Comparison of ENCODE assay signal across 8 cellular contexts in the genomic region with DNA sequence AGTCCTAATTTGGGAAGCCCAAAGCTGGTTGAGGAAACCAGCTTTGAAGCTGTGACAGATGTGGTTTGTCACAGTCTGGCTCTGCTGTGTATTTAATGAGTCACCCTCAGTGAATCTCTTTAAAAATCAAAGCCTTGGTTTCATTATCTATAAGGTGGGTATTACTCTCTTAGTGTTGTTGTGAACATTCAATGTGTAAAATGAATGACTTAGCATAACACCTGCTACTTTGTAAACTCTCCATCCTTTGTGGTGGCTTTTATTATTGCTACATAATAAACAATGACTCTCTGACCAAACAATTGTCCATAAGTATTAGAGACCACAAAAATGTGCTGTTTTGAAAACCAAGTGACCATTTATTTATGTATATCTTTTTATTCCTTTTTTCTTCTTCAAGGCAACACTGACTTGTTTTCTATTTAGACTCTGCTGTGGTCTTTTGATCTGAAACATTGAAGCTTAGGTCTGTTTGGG. TPM values are rescaled to one million over a fixed set of nuclear protein-coding genes. Genes with fewer than 3 reads are reported as not detected.
DNase-seq lines count a peak whose midpoint lies in the region; ATAC-seq and TF ChIP-seq lines count a peak whose summit lies in the region.

No MANE protein-coding gene starts in this region.

- no TSS peak for BruUV-seq in A673 (replicated peaks; lab: Mats Ljungman, UMichigan)

- POLR2A ChIA-PET in A673 (lab: Charles Lee; ENCODE audit: low non-redundant PET) = no interaction called here

- no peak overlapping the region for H3K27ac ChIP-seq in A673 (ENCODE audit: low read depth, low read length, poor library complexity, severe bottlenecking)

- DNase-seq in A673 (ENCODE audit: low spot score) = peak; percentile 55
- peak; percentile 11 to 12 for DNase-seq in Kasumi-1 (lab: John Stamatoyannopoulos, UW)
- peak; percentile 28 for DNase-seq in choroid plexus epithelial cell (ENCODE audit: low read depth)
- DNase-seq in H7 = no peak
- no peak for DNase-seq in glomerular visceral epithelial cell (ENCODE audit: extremely low spot score)
- no peak for DNase-seq in stimulated activated CD8-positive, alpha-beta memory T cell treated with anti-CD3 and anti-CD28 coated beads, Interleukin-4, amount 100 ng/mL, for 48 hours
- no peak for DNase-seq in activated effector memory CD4-positive, alpha-beta T cell treated with Interleukin-2 at 50 U/mL for 16 hours

- no peaks in the 10 kb centered on the region for H3K36me3 ChIP-seq in A673 (ENCODE audit: insufficient read depth, low read length, poor library complexity, severe bottlenecking)
- H3K36me3 ChIP-seq in H7 (replicated peaks; ENCODE audit: control insufficient read depth, insufficient read depth, low read length) = no peaks in the 10 kb centered on the region

- TF ChIP-seq CTCF in A673 (conservative IDR thresholded peaks at IDR 0.05; ENCODE audit: low read depth, low read length) = no peak
- no peak for TF ChIP-seq CTCF in choroid plexus epithelial cell (conservative IDR thresholded peaks at IDR 0.05; ENCODE audit: low read depth, low read length)

- ATAC-seq in GM18907 (IDR thresholded peaks at IDR 0.05; ENCODE audit: unreplicated experiment) = peak; percentile 85

- CTCF ChIA-PET in A673 (lab: Charles Lee) = no interaction called here

- H3K4me3 ChIP-seq in A673 (ENCODE audit: low read depth, low read length, poor library complexity, severe bottlenecking) (no peak overlapping the region), choroid plexus epithelial cell (ENCODE audit: low read depth, low read length) (no peak overlapping the region), H7 (ENCODE audit: insufficient read depth, low read depth, low read length) (no peak overlapping the region)

- H3K9me3 ChIP-seq in A673 (ENCODE audit: low read depth, low read length, poor library complexity, severe bottlenecking) = no peaks in the 10 kb centered on the region

- H3K4me1 ChIP-seq in A673 (ENCODE audit: insufficient read depth, low read length, poor library complexity, severe bottlenecking) = peaks cover 57% of the 10 kb centered on the region

- intact Hi-C loops in A673 (cut with micrococcal nuclease; ENCODE audit: unreplicated experiment) = no loop called here

- H3K27me3 ChIP-seq in A673 (replicated peaks; ENCODE audit: insufficient read depth, low read depth, low read length, poor library complexity) = no peaks in the 10 kb centered on the region
- H3K27me3 ChIP-seq in H7 (ENCODE audit: control insufficient read depth, insufficient read depth, low read length) = no peaks in the 10 kb centered on the region

RNA-seq across cellular contexts. Expression of a gene that starts 24.6 kb away (rescaled TPM):
- total RNA-seq in A673 (2021) = 6.8 and 10.4 TPM in 2 replicates
- 5.8 and 13.3 TPM in 2 replicates for total RNA-seq in H7 (2014; rRNA removed; shearing (Covaris generic))

Comparison
In these comparisons a context has a peak if more than half of its experiments do, and no peak if none do; other contexts are left out.
1. DNase-seq: peak in A673 (single experiment), Kasumi-1 (2 of 2) and choroid plexus epithelial cell (single experiment); none in H7 (single experiment), glomerular visceral epithelial cell (single experiment), stimulated activated CD8-positive, alpha-beta memory T cell treated with anti-CD3 and anti-CD28 coated beads, Interleukin-4, amount 100 ng/mL, for 48 hours (single experiment) and activated effector memory CD4-positive, alpha-beta T cell treated with Interleukin-2 at 50 U/mL for 16 hours (single experiment).